1 cellular context compared by ENCODE assay signal in genomic region chr14:24241829-24242443, GRCh38.
TF ChIP-seq lines count a peak whose summit lies in the region.

No MANE protein-coding gene starts in this region.

TF ChIP-seq in HepG2, 621 proteins besides CTCF, POLR2A, EP300 and RAD21 (continued from another document and continues in another):
- TF ChIP-seq CSRNP2 (CRISPR knock-in tag; conservative IDR thresholded peaks at IDR 0.05; ENCODE audit: low read depth) (no peak), ZFP91 (CRISPR knock-in tag; IDR thresholded peaks at IDR 0.05; ENCODE audit: borderline replicate concordance) (no peak), THRA (CRISPR knock-in tag; IDR thresholded peaks at IDR 0.05; ENCODE audit: borderline replicate concordance) (no peak; the same call in 1 of the 2 replicates), KDM3A (CRISPR knock-in tag; IDR thresholded peaks at IDR 0.05; ENCODE audit: low read depth) (no peak; the same call in 1 of the 2 replicates), SALL2 (CRISPR knock-in tag; IDR thresholded peaks at IDR 0.05) (no peak), ZNF280B (CRISPR knock-in tag; IDR thresholded peaks at IDR 0.05; ENCODE audit: borderline replicate concordance) (no peak), ZBTB20 (CRISPR knock-in tag; IDR thresholded peaks at IDR 0.05; ENCODE audit: borderline replicate concordance, low read depth) (no peak), GRHL1 (CRISPR knock-in tag; conservative IDR thresholded peaks at IDR 0.05) (no peak), KAT2B (IDR thresholded peaks at IDR 0.05; ENCODE audit: borderline replicate concordance, low read depth, low read length) (no peak; the same call in 1 of the 2 replicates), SUZ12 (IDR thresholded peaks at IDR 0.05; ENCODE audit: low read depth, low read length) (no peak), STAT6 (CRISPR knock-in tag; IDR thresholded peaks at IDR 0.05; ENCODE audit: borderline replicate concordance) (no peak), ZNF234 (CRISPR knock-in tag; conservative IDR thresholded peaks at IDR 0.05) (no peak), MED13 (CRISPR knock-in tag; IDR thresholded peaks at IDR 0.05) (no peak), FOXK2 (IDR thresholded peaks at IDR 0.05) (no peak), SKIL (CRISPR knock-in tag; IDR thresholded peaks at IDR 0.05; ENCODE audit: borderline replicate concordance) (no peak), ZHX1 (CRISPR knock-in tag; IDR thresholded peaks at IDR 0.05; ENCODE audit: low read depth) (no peak), PBX2 (CRISPR knock-in tag; IDR thresholded peaks at IDR 0.05) (no peak), REPIN1 (CRISPR knock-in tag; IDR thresholded peaks at IDR 0.05; ENCODE audit: borderline replicate concordance, low read depth) (no peak), NCOA5 (CRISPR knock-in tag; IDR thresholded peaks at IDR 0.05) (0 out of 2 replicates have a peak, but pooled peaks have one; percentile 62), CCAR2 (optimal IDR thresholded peaks at IDR 0.05; ENCODE audit: low read depth, low read length) (peak; percentile 27), SIX4 (CRISPR knock-in tag; IDR thresholded peaks at IDR 0.05) (peak; percentile 17; the same call in 1 of the 2 replicates), KLF16 (CRISPR knock-in tag; IDR thresholded peaks at IDR 0.05) (peak in 1 of 2 experiments; percentile 56; a peak in 2 of 4 replicates), AHR (CRISPR knock-in tag; IDR thresholded peaks at IDR 0.05) (peak; percentile 33), SMARCE1 (IDR thresholded peaks at IDR 0.05; ENCODE audit: borderline replicate concordance) (no peak), NFE2L1 (CRISPR knock-in tag; IDR thresholded peaks at IDR 0.05; ENCODE audit: borderline replicate concordance) (no peak), ARID5B (CRISPR knock-in tag; IDR thresholded peaks at IDR 0.05) (peak; percentile 5; the same call in 1 of the 2 replicates), ZNF501 (CRISPR knock-in tag; IDR thresholded peaks at IDR 0.05) (no peak), THAP7 (CRISPR knock-in tag; IDR thresholded peaks at IDR 0.05) (no peak), ZNF576 (CRISPR knock-in tag; IDR thresholded peaks at IDR 0.05) (0 out of 2 replicates have a peak, but pooled peaks have one; percentile 31), ZNF549 (CRISPR knock-in tag; IDR thresholded peaks at IDR 0.05) (no peak), ZNF777 (CRISPR knock-in tag; IDR thresholded peaks at IDR 0.05) (no peak)
